In the genomic region with DNA sequence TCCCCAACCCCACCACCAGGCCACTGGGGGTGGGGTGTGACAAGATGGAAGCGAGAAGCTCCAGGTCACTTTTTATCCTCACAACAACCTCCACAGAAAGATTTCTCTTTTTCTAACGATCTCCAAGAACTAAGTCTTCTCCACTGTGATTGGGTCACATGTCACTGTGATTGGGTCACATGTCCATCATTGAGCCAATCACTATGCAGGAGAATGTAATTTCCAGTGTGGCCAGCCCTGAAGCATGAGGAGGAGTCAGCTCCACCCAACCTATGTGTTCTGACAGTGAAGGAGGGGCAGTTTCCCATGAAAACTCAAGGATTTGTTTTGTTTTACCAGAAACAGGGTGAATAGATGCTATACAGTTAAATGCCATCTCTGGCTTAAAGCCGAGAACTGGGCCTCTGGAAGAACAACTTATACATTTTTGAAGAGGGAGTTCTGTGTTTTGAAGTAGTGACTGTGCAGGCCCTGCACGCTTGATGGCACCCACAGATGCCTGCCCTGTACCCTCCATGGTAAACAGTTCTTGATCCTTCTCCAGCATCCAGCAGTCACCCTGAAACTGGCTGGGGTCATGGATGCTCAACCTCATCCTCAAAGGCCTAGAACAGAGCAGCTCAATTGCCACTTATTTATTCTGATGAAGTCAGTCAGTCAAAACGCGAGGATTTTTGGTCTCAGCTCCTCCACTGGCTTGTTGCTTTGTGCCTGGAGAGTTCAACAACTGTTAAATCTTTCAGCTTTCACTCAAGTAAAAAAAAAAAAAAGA, we compare ENCODE assay signal across 36 cellular contexts.
"Had no signal": no experiment of that assay in that cellular context is flagged by ENCODE, and none has a peak within 500 bp of the region (broad histone marks: within the 10 kb centered on the region; RNA-seq: fewer than 3 reads in every experiment).

No MANE protein-coding gene starts in this region.

- H3K4me1 ChIP-seq: adrenal gland, body of pancreas, esophagus muscularis mucosa, gastrocnemius medialis had no signal

- H3K27me3 Mint-ChIP-seq: activated CD4-positive, alpha-beta T cell treated with anti-CD3 and anti-CD28 coated beads for 36 hours; activated CD8-positive, alpha-beta memory T cell treated with anti-CD3 and anti-CD28 coated beads, Interleukin-2, amount 10 ng/mL, durations not matched to agents 7 days and 5 days had no signal

- DNase-seq: activated CD4-positive, alpha-beta memory T cell treated with anti-CD3 and anti-CD28 coated beads for 36 hours; activated CD4-positive, alpha-beta T cell treated with anti-CD3 and anti-CD28 coated beads for 36 hours; activated CD4-positive, alpha-beta T cell treated with anti-CD3 and anti-CD28 coated beads, Interleukin-2, amount 10 ng/mL, durations not matched to agents 24 days and 14 days; activated CD4-positive, CD25-positive, alpha-beta regulatory T cell; activated CD4-positive, CD25-positive, alpha-beta regulatory T cell treated with anti-CD3 and anti-CD28 coated beads, Interleukin-2, amount 50 U/mL, for 72 hours; activated CD8-positive, alpha-beta memory T cell treated with anti-CD3 and anti-CD28 coated beads, Interleukin-2, amount 10 ng/mL, durations not matched to agents 7 days and 5 days; activated CD8-positive, alpha-beta memory T cell treated with anti-CD3 and anti-CD28 coated beads, Interleukin-2, amount 50 U/mL, for 4 hours; activated CD8-positive, alpha-beta T cell treated with anti-CD3 and anti-CD28 coated beads, Interleukin-2, amount 10 ng/mL, durations not matched to agents 7 days and 5 days; activated effector memory CD4-positive, alpha-beta T cell treated with anti-CD3 and anti-CD28 coated beads, Interleukin-2, amount 50 U/mL, for 16 hours; activated naive CD4-positive, alpha-beta T cell treated with anti-CD3 and anti-CD28 coated beads for 36 hours; activated naive CD8-positive, alpha-beta T cell treated with anti-CD3 and anti-CD28 coated beads for 36 hours; activated naive CD8-positive, alpha-beta T cell treated with anti-CD3 and anti-CD28 coated beads, Interleukin-2, amount 50 U/mL, for 24 hours; activated T-cell treated with anti-CD3 and anti-CD28 coated beads, Interleukin-2, amount 50 U/mL, for 1 hour; activated T-cell treated with anti-CD3 and anti-CD28 coated beads, Interleukin-2, amount 50 U/mL, for 48 hours; adrenal gland; amygdala; aorta; body of pancreas; caudate nucleus; cortex of kidney; dermis blood vessel endothelial cell; effector CD4-positive, alpha-beta T cell; effector memory CD8-positive, alpha-beta T cell; erythroblast; gastrocnemius medialis; glutamatergic neuron; T-helper 1 cell; T-helper 17 cell; T1000; WERI-Rb-1 had no signal

- H3K4me3 Mint-ChIP-seq: activated CD4-positive, alpha-beta memory T cell treated with anti-CD3 and anti-CD28 coated beads for 36 hours; activated CD4-positive, alpha-beta T cell treated with anti-CD3 and anti-CD28 coated beads for 36 hours; activated CD4-positive, alpha-beta T cell treated with anti-CD3 and anti-CD28 coated beads, Interleukin-2, amount 10 ng/mL, durations not matched to agents 24 days and 14 days; activated CD8-positive, alpha-beta memory T cell treated with anti-CD3 and anti-CD28 coated beads, Interleukin-2, amount 10 ng/mL, durations not matched to agents 7 days and 5 days; activated CD8-positive, alpha-beta T cell treated with anti-CD3 and anti-CD28 coated beads, Interleukin-2, amount 10 ng/mL, durations not matched to agents 7 days and 5 days; activated naive CD4-positive, alpha-beta T cell treated with anti-CD3 and anti-CD28 coated beads for 36 hours; activated naive CD4-positive, alpha-beta T cell treated with anti-CD3 and anti-CD28 coated beads, Interleukin-2, amount 50 U/mL, for 24 hours; activated naive CD8-positive, alpha-beta T cell treated with anti-CD3 and anti-CD28 coated beads for 36 hours; activated naive CD8-positive, alpha-beta T cell treated with anti-CD3 and anti-CD28 coated beads, Interleukin-2, amount 50 U/mL, for 24 hours; activated T-helper 1 cell treated with anti-CD3 and anti-CD28 coated beads, Interleukin-12 subunit alpha, Interleukin-12 subunit beta, Interleukin-2, Interleukin-4 antibody, amounts not matched to agents 30 ng/mL and 10 ng/mL and 1 ng/mL, durations not matched to agents 14 hours and 24 hours and 36 hours; effector memory CD8-positive, alpha-beta T cell; T-helper 17 cell; T-helper 2 cell treated with Interferon-gamma antibody and Interleukin-4, amounts not matched to agents 5 μg/mL and 100 μg/mL, for 36 hours had no signal

- H3K9me3 ChIP-seq: adrenal gland, body of pancreas, esophagus muscularis mucosa, gastrocnemius medialis had no signal

- H3K27me3 ChIP-seq: adrenal gland, body of pancreas, esophagus muscularis mucosa, foreskin keratinocyte, gastrocnemius medialis had no signal

- H3K36me3 Mint-ChIP-seq: activated CD4-positive, alpha-beta memory T cell treated with anti-CD3 and anti-CD28 coated beads for 36 hours; activated CD8-positive, alpha-beta memory T cell treated with anti-CD3 and anti-CD28 coated beads, Interleukin-2, amount 10 ng/mL, durations not matched to agents 7 days and 5 days; activated naive CD4-positive, alpha-beta T cell treated with anti-CD3 and anti-CD28 coated beads, Interleukin-2, amount 50 U/mL, for 24 hours; activated naive CD8-positive, alpha-beta T cell treated with anti-CD3 and anti-CD28 coated beads for 36 hours had no signal

- H3K27ac Mint-ChIP-seq: activated CD4-positive, alpha-beta memory T cell treated with anti-CD3 and anti-CD28 coated beads for 36 hours; activated CD4-positive, alpha-beta T cell treated with anti-CD3 and anti-CD28 coated beads for 36 hours; activated CD4-positive, alpha-beta T cell treated with anti-CD3 and anti-CD28 coated beads, Interleukin-2, amount 10 ng/mL, durations not matched to agents 24 days and 14 days; activated CD8-positive, alpha-beta memory T cell treated with anti-CD3 and anti-CD28 coated beads, Interleukin-2, amount 10 ng/mL, durations not matched to agents 7 days and 5 days; activated CD8-positive, alpha-beta T cell treated with anti-CD3 and anti-CD28 coated beads, Interleukin-2, amount 10 ng/mL, durations not matched to agents 7 days and 5 days; activated naive CD4-positive, alpha-beta T cell treated with anti-CD3 and anti-CD28 coated beads for 36 hours; activated naive CD4-positive, alpha-beta T cell treated with anti-CD3 and anti-CD28 coated beads, Interleukin-2, amount 50 U/mL, for 24 hours; activated naive CD8-positive, alpha-beta T cell treated with anti-CD3 and anti-CD28 coated beads for 36 hours; activated naive CD8-positive, alpha-beta T cell treated with anti-CD3 and anti-CD28 coated beads, Interleukin-2, amount 50 U/mL, for 24 hours; activated T-helper 1 cell treated with anti-CD3 and anti-CD28 coated beads, Interleukin-12 subunit alpha, Interleukin-12 subunit beta, Interleukin-2, Interleukin-4 antibody, amounts not matched to agents 30 ng/mL and 10 ng/mL and 1 ng/mL, durations not matched to agents 14 hours and 24 hours and 36 hours; activated T-helper 2 cell treated with anti-CD3 and anti-CD28 coated beads, Interferon-gamma antibody, Interleukin-2, Interleukin-4, amounts not matched to agents 10 μg/mL and 5 μg/mL and 100 μg/mL, durations not matched to agents 14 hours and 24 hours and 36 hours; effector memory CD8-positive, alpha-beta T cell; T-helper 17 cell; T-helper 2 cell treated with Interferon-gamma antibody and Interleukin-4, amounts not matched to agents 5 μg/mL and 100 μg/mL, for 36 hours had no signal

- ATAC-seq: activated CD4-positive, alpha-beta T cell treated with anti-CD3 and anti-CD28 coated beads for 36 hours; activated CD8-positive, alpha-beta memory T cell treated with anti-CD3 and anti-CD28 coated beads, Interleukin-2, amount 10 ng/mL, durations not matched to agents 7 days and 5 days; activated CD8-positive, alpha-beta T cell treated with anti-CD3 and anti-CD28 coated beads, Interleukin-2, amount 10 ng/mL, durations not matched to agents 7 days and 5 days; activated naive CD8-positive, alpha-beta T cell treated with anti-CD3 and anti-CD28 coated beads, Interleukin-2, amount 50 U/mL, for 24 hours; body of pancreas; effector memory CD8-positive, alpha-beta T cell; foreskin keratinocyte; gastrocnemius medialis; T-helper 17 cell had no signal

- H3K9me3 Mint-ChIP-seq: activated CD4-positive, alpha-beta memory T cell treated with anti-CD3 and anti-CD28 coated beads for 36 hours; activated CD4-positive, alpha-beta T cell treated with anti-CD3 and anti-CD28 coated beads, Interleukin-2, amount 10 ng/mL, durations not matched to agents 24 days and 14 days; activated naive CD4-positive, alpha-beta T cell treated with anti-CD3 and anti-CD28 coated beads for 36 hours; activated naive CD4-positive, alpha-beta T cell treated with anti-CD3 and anti-CD28 coated beads, Interleukin-2, amount 50 U/mL, for 24 hours; activated naive CD8-positive, alpha-beta T cell treated with anti-CD3 and anti-CD28 coated beads for 36 hours; activated naive CD8-positive, alpha-beta T cell treated with anti-CD3 and anti-CD28 coated beads, Interleukin-2, amount 50 U/mL, for 24 hours; activated T-helper 1 cell treated with anti-CD3 and anti-CD28 coated beads, Interleukin-12 subunit alpha, Interleukin-12 subunit beta, Interleukin-2, Interleukin-4 antibody, amounts not matched to agents 30 ng/mL and 10 ng/mL and 1 ng/mL, durations not matched to agents 14 hours and 24 hours and 36 hours; activated T-helper 2 cell treated with anti-CD3 and anti-CD28 coated beads, Interferon-gamma antibody, Interleukin-2, Interleukin-4, amounts not matched to agents 10 μg/mL and 5 μg/mL and 100 μg/mL, durations not matched to agents 14 hours and 24 hours and 36 hours; T-helper 2 cell treated with Interferon-gamma antibody and Interleukin-4, amounts not matched to agents 5 μg/mL and 100 μg/mL, for 36 hours had no signal

- H3K36me3 ChIP-seq: adrenal gland, esophagus muscularis mucosa, gastrocnemius medialis, WERI-Rb-1 had no signal

- H3K4me3 ChIP-seq: adrenal gland, body of pancreas, esophagus muscularis mucosa, gastrocnemius medialis had no signal

- H3K4me1 Mint-ChIP-seq: activated CD4-positive, alpha-beta T cell treated with anti-CD3 and anti-CD28 coated beads for 36 hours; activated CD4-positive, alpha-beta T cell treated with anti-CD3 and anti-CD28 coated beads, Interleukin-2, amount 10 ng/mL, durations not matched to agents 24 days and 14 days; activated CD8-positive, alpha-beta memory T cell treated with anti-CD3 and anti-CD28 coated beads, Interleukin-2, amount 10 ng/mL, durations not matched to agents 7 days and 5 days; activated naive CD4-positive, alpha-beta T cell treated with anti-CD3 and anti-CD28 coated beads, Interleukin-2, amount 50 U/mL, for 24 hours; activated naive CD8-positive, alpha-beta T cell treated with anti-CD3 and anti-CD28 coated beads for 36 hours; activated naive CD8-positive, alpha-beta T cell treated with anti-CD3 and anti-CD28 coated beads, Interleukin-2, amount 50 U/mL, for 24 hours had no signal

- H3K27ac ChIP-seq: adrenal gland, body of pancreas, esophagus muscularis mucosa, foreskin keratinocyte, gastrocnemius medialis, WERI-Rb-1 had no signal
